In the genomic region with DNA sequence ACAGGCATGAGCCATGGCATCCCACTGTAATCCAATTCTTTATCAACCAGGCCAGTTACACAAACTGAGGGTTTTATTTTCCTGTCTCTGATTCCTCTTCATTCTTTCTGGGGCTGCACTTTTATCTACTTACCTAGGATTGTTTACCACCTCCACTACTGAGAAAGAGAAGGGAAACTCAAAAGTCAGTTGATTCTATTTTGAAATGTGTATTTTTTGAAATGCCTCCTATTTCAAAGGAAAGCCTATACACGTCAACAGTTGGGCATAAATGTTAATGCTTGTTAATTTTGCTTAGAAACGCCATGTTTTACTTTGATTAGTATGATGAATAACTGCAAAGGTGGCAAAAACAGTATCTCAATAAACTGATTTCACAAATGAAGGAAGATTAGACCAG, we compare ENCODE assay signal across 22 cellular contexts.
"Had no signal": no experiment of that assay in that cellular context is flagged by ENCODE, and none has a peak within 500 bp of the region (broad histone marks: within the 10 kb centered on the region; RNA-seq: fewer than 3 reads in every experiment).

No MANE protein-coding gene starts in this region.

- DNase-seq: activated CD4-positive, alpha-beta T cell treated with anti-CD3 and anti-CD28 coated beads, Interleukin-2, amount 50 U/mL, for 1 hour; activated effector memory CD4-positive, alpha-beta T cell treated with Interleukin-2 at 50 U/mL for 16 hours; activated T-cell treated with anti-CD3 and anti-CD28 coated beads, Interleukin-2, amount 50 U/mL, for 24 hours; amygdala; cortex of kidney; endodermal cell; esophagus squamous epithelium; gastrocnemius medialis; hippocampal formation; left ventricle myocardium inferior; natural killer cell; retina; sigmoid colon; stimulated activated CD4-positive, alpha-beta T cell treated with anti-CD3 and anti-CD28 coated beads, Interleukin-15, amount 100 ng/mL, for 24 hours; stomach; T-helper 17 cell had no signal

- H3K9me3 Mint-ChIP-seq: activated naive CD4-positive, alpha-beta T cell treated with anti-CD3 and anti-CD28 coated beads, Interleukin-2, amount 50 U/mL, for 72 hours; activated T-cell treated with anti-CD3 and anti-CD28 coated beads, Interleukin-2, amount 50 U/mL, for 24 hours; endodermal cell; natural killer cell; stimulated activated memory B cell treated with anti-CD40 and anti-IgM and Interleukin-4, amounts not matched to agents 10 μg/mL and 1 μg/mL and 100 μg/mL, for 72 hours had no signal

- H3K4me3 Mint-ChIP-seq: activated T-cell treated with anti-CD3 and anti-CD28 coated beads, Interleukin-2, amount 50 U/mL, for 24 hours; endodermal cell; natural killer cell; stimulated activated memory B cell treated with anti-CD40 and anti-IgM and Interleukin-4, amounts not matched to agents 10 μg/mL and 1 μg/mL and 100 μg/mL, for 72 hours; T-helper 17 cell had no signal

- ATAC-seq: activated naive CD4-positive, alpha-beta T cell treated with anti-CD3 and anti-CD28 coated beads, Interleukin-2, amount 50 U/mL, for 72 hours; gastrocnemius medialis; natural killer cell; stimulated activated memory B cell treated with anti-CD40 and anti-IgM and Interleukin-4, amounts not matched to agents 10 μg/mL and 1 μg/mL and 100 μg/mL, for 72 hours; T-helper 17 cell had no signal

- H3K4me3 ChIP-seq: esophagus squamous epithelium, gastrocnemius medialis, left ventricle myocardium inferior, sigmoid colon, smooth muscle cell, stomach, suprapubic skin, tibial nerve had no signal

- H3K27ac Mint-ChIP-seq: activated naive CD4-positive, alpha-beta T cell treated with anti-CD3 and anti-CD28 coated beads, Interleukin-2, amount 50 U/mL, for 72 hours; activated T-cell treated with anti-CD3 and anti-CD28 coated beads, Interleukin-2, amount 50 U/mL, for 24 hours; endodermal cell; natural killer cell; progenitor cell of endocrine pancreas; stimulated activated memory B cell treated with anti-CD40 and anti-IgM and Interleukin-4, amounts not matched to agents 10 μg/mL and 1 μg/mL and 100 μg/mL, for 72 hours; T-helper 17 cell had no signal

- H3K9me3 ChIP-seq: esophagus squamous epithelium, gastrocnemius medialis, left ventricle myocardium inferior, sigmoid colon, stomach, suprapubic skin, tibial nerve had no signal

- H3K4me1 ChIP-seq: tibial nerve had no signal

- H3K27me3 Mint-ChIP-seq: activated T-cell treated with anti-CD3 and anti-CD28 coated beads, Interleukin-2, amount 50 U/mL, for 24 hours; progenitor cell of endocrine pancreas; T-helper 17 cell had no signal

- H3K27me3 ChIP-seq: esophagus squamous epithelium, gastrocnemius medialis, sigmoid colon, stomach, suprapubic skin, tibial nerve had no signal

- H3K27ac ChIP-seq: esophagus squamous epithelium, gastrocnemius medialis, left ventricle myocardium inferior, sigmoid colon, stomach, suprapubic skin, tibial nerve had no signal

- H3K36me3 Mint-ChIP-seq: activated naive CD4-positive, alpha-beta T cell treated with anti-CD3 and anti-CD28 coated beads, Interleukin-2, amount 50 U/mL, for 72 hours; natural killer cell; stimulated activated memory B cell treated with anti-CD40 and anti-IgM and Interleukin-4, amounts not matched to agents 10 μg/mL and 1 μg/mL and 100 μg/mL, for 72 hours had no signal

- H3K36me3 ChIP-seq: esophagus squamous epithelium, gastrocnemius medialis, left ventricle myocardium inferior, sigmoid colon, stomach, suprapubic skin, tibial nerve had no signal
